14 cellular contexts compared by ENCODE assay signal in the genomic region with DNA sequence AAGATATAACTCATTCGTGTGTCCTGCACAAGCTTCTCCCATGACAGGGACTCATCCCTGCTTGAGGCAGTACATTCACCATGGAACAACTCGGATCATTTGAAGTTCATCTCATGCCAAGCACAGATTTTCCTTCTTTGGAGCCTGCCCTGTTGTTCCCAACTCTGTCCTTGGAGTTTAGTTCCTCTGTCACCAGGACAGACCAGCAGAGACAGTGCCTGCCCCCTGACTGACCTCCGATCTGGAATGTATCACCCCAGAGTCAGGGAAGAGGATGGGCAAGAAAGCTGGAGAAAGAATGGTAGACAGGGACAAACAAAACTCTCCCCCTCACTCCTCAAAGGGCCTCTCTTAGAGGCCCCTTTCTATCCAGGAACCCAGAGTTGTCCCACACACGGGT. TPM values are rescaled to one million over a fixed set of nuclear protein-coding genes. Genes with fewer than 3 reads are reported as not detected.
A peak's percentile ranks its signal among the peaks of the same experiment; 100 is the strongest.
DNase-seq lines count a peak whose midpoint lies in the region; ATAC-seq and TF ChIP-seq lines count a peak whose summit lies in the region.
"Had no signal": no experiment of that assay in that cellular context is flagged by ENCODE, and none has a peak within 500 bp of the region (broad histone marks: within the 10 kb centered on the region; RNA-seq: fewer than 3 reads in every experiment).

No MANE protein-coding gene starts in this region.

- peak overlapping the region; percentile 43; the same call in 1 of the 2 replicates for H2AFZ ChIP-seq in GM23338
- H2AFZ ChIP-seq: parathyroid adenoma had no signal

- peaks cover 6% of the 10 kb centered on the region for H3K4me1 Mint-ChIP-seq in GM23338
- peaks cover 68% of the 10 kb centered on the region for H3K4me1 Mint-ChIP-seq in activated T-helper 1 cell treated with anti-CD3 and anti-CD28 coated beads, Interleukin-12 subunit alpha, Interleukin-12 subunit beta, Interleukin-2, Interleukin-4 antibody, amounts not matched to agents 30 ng/mL and 10 ng/mL and 1 ng/mL, durations not matched to agents 14 hours and 24 hours and 36 hours (ENCODE audit: low read depth)

- H3K36me3 ChIP-seq in BLaER1: peaks cover 33% of the 10 kb centered on the region
- no peaks in the 10 kb centered on the region for H3K36me3 ChIP-seq in GM23338 (ENCODE audit: insufficient read depth)
- H3K36me3 ChIP-seq in mucosa of rectum (ENCODE audit: control insufficient read depth in 2 of 2, insufficient read depth in 2 of 2, low read length in 2 of 2): no peaks in the 10 kb centered on the region

- DNase-seq in GM23338 (ENCODE audit: low spot score): no peak
- no peak for DNase-seq in activated T-helper 1 cell treated with anti-CD3 and anti-CD28 coated beads, Interleukin-12 subunit alpha, Interleukin-12 subunit beta, Interleukin-2, Interleukin-4 antibody, amounts not matched to agents 30 ng/mL and 10 ng/mL and 1 ng/mL, durations not matched to agents 14 hours and 24 hours and 36 hours (ENCODE audit: low spot score)
- DNase-seq in hepatic stellate cell (ENCODE audit: low spot score): no peak
- no peak for DNase-seq in NCI-H446 treated with DMSO at 0.1 percent for 48 hours (lab: John Stamatoyannopoulos, UW)
- DNase-seq: cortex of kidney, EL, OCI-M1 had no signal

- ATAC-seq in GM23338 (no peak), GM18505 (IDR thresholded peaks at IDR 0.05; ENCODE audit: unreplicated experiment) (no peak), GM19467 (IDR thresholded peaks at IDR 0.05; ENCODE audit: unreplicated experiment) (no peak)

- H3K27ac ChIP-seq in BLaER1: peak overlapping the region; percentile 92
- no peak overlapping the region for H3K27ac ChIP-seq in GM23338 (ENCODE audit: low read depth)
- H3K27ac ChIP-seq in mucosa of rectum (ENCODE audit: low read depth in 2 of 2, low read length in 2 of 2): peak overlapping the region; percentile 62 to 85
- H3K27ac ChIP-seq: parathyroid adenoma had no signal

- intact Hi-C loops in activated T-helper 1 cell treated with anti-CD3 and anti-CD28 coated beads, Interleukin-12 subunit alpha, Interleukin-12 subunit beta, Interleukin-2, Interleukin-4 antibody, amounts not matched to agents 30 ng/mL and 10 ng/mL and 1 ng/mL, durations not matched to agents 14 hours and 24 hours and 36 hours (cut with micrococcal nuclease): loop anchor here (1.0 to 10.0 kb wide), 7 partner anchors 21 to 583 kb away; a partner anchor contains a TSS

- H3K9me2 ChIP-seq in GM23338 (ENCODE audit: insufficient read depth): no peaks in the 10 kb centered on the region

- H4K20me1 ChIP-seq in BLaER1 (no peaks in the 10 kb centered on the region), GM23338 (replicated peaks; ENCODE audit: insufficient read depth) (no peaks in the 10 kb centered on the region)

- H3K27me3 ChIP-seq in BLaER1: no peaks in the 10 kb centered on the region
- H3K27me3 ChIP-seq in GM23338 (ENCODE audit: insufficient read depth): peaks cover 24% of the 10 kb centered on the region
- peaks cover 5 to 15% of the 10 kb centered on the region in 2 donors for H3K27me3 ChIP-seq in mucosa of rectum (ENCODE audit: control insufficient read depth in 2 of 2, insufficient read depth in 2 of 2, low read length in 2 of 2)

- H3K4me2 ChIP-seq in BLaER1 (peak overlapping the region; percentile 77), GM23338 (no peak overlapping the region)

- H3K9ac ChIP-seq in BLaER1 (peak overlapping the region; percentile 71), mucosa of rectum (ENCODE audit: low read depth in 1 of 2, low read length in 2 of 2) (no peak overlapping the region)
- H3K9ac ChIP-seq: parathyroid adenoma had no signal

- no peaks in the 10 kb centered on the region for H3F3A ChIP-seq in GM23338 (replicated peaks; ENCODE audit: low read depth)

- no peaks in the 10 kb centered on the region for H3K79me2 ChIP-seq in GM23338 (replicated peaks; ENCODE audit: insufficient read depth)
- H3K79me2 ChIP-seq: parathyroid adenoma had no signal

- H3K4me1 ChIP-seq in BLaER1 (peaks cover 95% of the 10 kb centered on the region), GM23338 (ENCODE audit: insufficient read depth) (peaks cover 7% of the 10 kb centered on the region; the same call in 1 of the 2 replicates), mucosa of rectum (ENCODE audit: control insufficient read depth in 2 of 2, insufficient read depth in 2 of 2, low read length in 2 of 2) (peaks cover 3 to 14% of the 10 kb centered on the region in 2 donors)
- H3K4me1 ChIP-seq: parathyroid adenoma had no signal

- H3K27me3 Mint-ChIP-seq in GM23338 (ENCODE audit: insufficient read depth, low read depth, poor library complexity): peaks cover 25% of the 10 kb centered on the region
- H3K27me3 Mint-ChIP-seq in activated T-helper 1 cell treated with anti-CD3 and anti-CD28 coated beads, Interleukin-12 subunit alpha, Interleukin-12 subunit beta, Interleukin-2, Interleukin-4 antibody, amounts not matched to agents 30 ng/mL and 10 ng/mL and 1 ng/mL, durations not matched to agents 14 hours and 24 hours and 36 hours (ENCODE audit: insufficient read depth): peaks cover 2% of the 10 kb centered on the region

- H3K4me3 ChIP-seq in BLaER1 (peak overlapping the region; percentile 31; the same call in 1 of the 2 replicates), GM23338 (no peak overlapping the region), mucosa of rectum (ENCODE audit: low read length in 2 of 2) (peak overlapping the region in 1 of 2 donors; percentile 45)

- H3K4me3 Mint-ChIP-seq in GM23338: no peak overlapping the region
- peak overlapping the region; percentile 77 for H3K4me3 Mint-ChIP-seq in activated T-helper 1 cell treated with anti-CD3 and anti-CD28 coated beads, Interleukin-12 subunit alpha, Interleukin-12 subunit beta, Interleukin-2, Interleukin-4 antibody, amounts not matched to agents 30 ng/mL and 10 ng/mL and 1 ng/mL, durations not matched to agents 14 hours and 24 hours and 36 hours

- H3K9me3 Mint-ChIP-seq in GM23338: peaks cover 10% of the 10 kb centered on the region; the same call in 2 of the 3 replicates
- H3K9me3 Mint-ChIP-seq in activated T-helper 1 cell treated with anti-CD3 and anti-CD28 coated beads, Interleukin-12 subunit alpha, Interleukin-12 subunit beta, Interleukin-2, Interleukin-4 antibody, amounts not matched to agents 30 ng/mL and 10 ng/mL and 1 ng/mL, durations not matched to agents 14 hours and 24 hours and 36 hours: peaks cover 5% of the 10 kb centered on the region

- TF ChIP-seq CTCF in GM23338 (conservative IDR thresholded peaks at IDR 0.05; ENCODE audit: low read depth in 2 of 2): no peak

- H3K27ac Mint-ChIP-seq in GM23338: no peak overlapping the region
- peak overlapping the region; percentile 99 for H3K27ac Mint-ChIP-seq in activated T-helper 1 cell treated with anti-CD3 and anti-CD28 coated beads, Interleukin-12 subunit alpha, Interleukin-12 subunit beta, Interleukin-2, Interleukin-4 antibody, amounts not matched to agents 30 ng/mL and 10 ng/mL and 1 ng/mL, durations not matched to agents 14 hours and 24 hours and 36 hours

- no peaks in the 10 kb centered on the region; the same call in 1 of the 3 replicates for H3K36me3 Mint-ChIP-seq in GM23338 (ENCODE audit: low read depth)
- peaks cover 22% of the 10 kb centered on the region for H3K36me3 Mint-ChIP-seq in activated T-helper 1 cell treated with anti-CD3 and anti-CD28 coated beads, Interleukin-12 subunit alpha, Interleukin-12 subunit beta, Interleukin-2, Interleukin-4 antibody, amounts not matched to agents 30 ng/mL and 10 ng/mL and 1 ng/mL, durations not matched to agents 14 hours and 24 hours and 36 hours (ENCODE audit: low read depth)

- peaks cover 6% of the 10 kb centered on the region; the same call in 1 of the 2 replicates for H3K9me3 ChIP-seq in BLaER1
- H3K9me3 ChIP-seq in mucosa of rectum (ENCODE audit: control insufficient read depth in 2 of 2, low read length in 2 of 2): no peaks in the 10 kb centered on the region

- TF ChIP-seq POLR2A in GM18505 (IDR thresholded peaks at IDR 0.05; ENCODE audit: borderline replicate concordance, extremely low read depth, insufficient read depth, insufficient read length): no peak

TF ChIP-seq in GM23338, 12 proteins besides CTCF, POLR2A, EP300 and RAD21 (continues in another document):
- TF ChIP-seq, protein P1, sequence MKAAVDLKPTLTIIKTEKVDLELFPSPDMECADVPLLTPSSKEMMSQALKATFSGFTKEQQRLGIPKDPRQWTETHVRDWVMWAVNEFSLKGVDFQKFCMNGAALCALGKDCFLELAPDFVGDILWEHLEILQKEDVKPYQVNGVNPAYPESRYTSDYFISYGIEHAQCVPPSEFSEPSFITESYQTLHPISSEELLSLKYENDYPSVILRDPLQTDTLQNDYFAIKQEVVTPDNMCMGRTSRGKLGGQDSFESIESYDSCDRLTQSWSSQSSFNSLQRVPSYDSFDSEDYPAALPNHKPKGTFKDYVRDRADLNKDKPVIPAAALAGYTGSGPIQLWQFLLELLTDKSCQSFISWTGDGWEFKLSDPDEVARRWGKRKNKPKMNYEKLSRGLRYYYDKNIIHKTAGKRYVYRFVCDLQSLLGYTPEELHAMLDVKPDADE (IDR thresholded peaks at IDR 0.05): no peak
- no peak for TF ChIP-seq ZNF114 (CRISPR knock-in tag; IDR thresholded peaks at IDR 0.05)
- TF ChIP-seq EZH2phosphoT487 (IDR thresholded peaks at IDR 0.05; ENCODE audit: unreplicated experiment): no peak
- no peak for TF ChIP-seq STAT1 (IDR thresholded peaks at IDR 0.05; ENCODE audit: unreplicated experiment)
- TF ChIP-seq ZNF331 (CRISPR knock-in tag; IDR thresholded peaks at IDR 0.05; ENCODE audit: low read depth): no peak
- TF ChIP-seq CREB1 (CRISPR knock-in tag; IDR thresholded peaks at IDR 0.05; ENCODE audit: low read depth): no peak
- no peak for TF ChIP-seq EZH2 (IDR thresholded peaks at IDR 0.05; ENCODE audit: low read depth, unreplicated experiment)
- no peak for TF ChIP-seq JUNB (IDR thresholded peaks at IDR 0.05; ENCODE audit: unreplicated experiment)
- no peak for TF ChIP-seq NANOG (IDR thresholded peaks at IDR 0.05; ENCODE audit: borderline replicate concordance)

RNA-seq across cellular contexts. Expression of a gene that starts 5.0 kb away (rescaled TPM):
- 0.10 TPM in 1 of 2 replicates, not detected in the other for total RNA-seq in GM23338 (2014; rRNA removed; shearing (Covaris generic))
- polyA plus RNA-seq in GM23338 (2016; fragmentation: Nextera tagmentation; extraction: Ambion mirVana): 1.2 and 1.7 TPM in 2 replicates
- 5.7 and 6.0 TPM in 2 replicates for total RNA-seq in activated T-helper 1 cell treated with anti-CD3 and anti-CD28 coated beads, Interleukin-12 subunit alpha, Interleukin-12 subunit beta, Interleukin-2, Interleukin-4 antibody, amounts not matched to agents 30 ng/mL and 10 ng/mL and 1 ng/mL, durations not matched to agents 14 hours and 24 hours and 36 hours
- total RNA-seq: fibroblast of lung, lung microvascular endothelial cell had no signal
- polyA plus RNA-seq: fibroblast of lung had no signal

RNA-seq across cellular contexts. Expression of a gene that starts 35.8 kb away (rescaled TPM):
- total RNA-seq in GM23338 (2014; rRNA removed; shearing (Covaris generic)): 19.8 and 20.9 TPM in 2 replicates
- polyA plus RNA-seq in GM23338 (2016; fragmentation: Nextera tagmentation; extraction: Ambion mirVana): 10.4 and 12.8 TPM in 2 replicates
- 32.7 and 32.8 TPM in 2 replicates for total RNA-seq in activated T-helper 1 cell treated with anti-CD3 and anti-CD28 coated beads, Interleukin-12 subunit alpha, Interleukin-12 subunit beta, Interleukin-2, Interleukin-4 antibody, amounts not matched to agents 30 ng/mL and 10 ng/mL and 1 ng/mL, durations not matched to agents 14 hours and 24 hours and 36 hours
